ENCODE assay signal across 2 cellular contexts in the genomic region with DNA sequence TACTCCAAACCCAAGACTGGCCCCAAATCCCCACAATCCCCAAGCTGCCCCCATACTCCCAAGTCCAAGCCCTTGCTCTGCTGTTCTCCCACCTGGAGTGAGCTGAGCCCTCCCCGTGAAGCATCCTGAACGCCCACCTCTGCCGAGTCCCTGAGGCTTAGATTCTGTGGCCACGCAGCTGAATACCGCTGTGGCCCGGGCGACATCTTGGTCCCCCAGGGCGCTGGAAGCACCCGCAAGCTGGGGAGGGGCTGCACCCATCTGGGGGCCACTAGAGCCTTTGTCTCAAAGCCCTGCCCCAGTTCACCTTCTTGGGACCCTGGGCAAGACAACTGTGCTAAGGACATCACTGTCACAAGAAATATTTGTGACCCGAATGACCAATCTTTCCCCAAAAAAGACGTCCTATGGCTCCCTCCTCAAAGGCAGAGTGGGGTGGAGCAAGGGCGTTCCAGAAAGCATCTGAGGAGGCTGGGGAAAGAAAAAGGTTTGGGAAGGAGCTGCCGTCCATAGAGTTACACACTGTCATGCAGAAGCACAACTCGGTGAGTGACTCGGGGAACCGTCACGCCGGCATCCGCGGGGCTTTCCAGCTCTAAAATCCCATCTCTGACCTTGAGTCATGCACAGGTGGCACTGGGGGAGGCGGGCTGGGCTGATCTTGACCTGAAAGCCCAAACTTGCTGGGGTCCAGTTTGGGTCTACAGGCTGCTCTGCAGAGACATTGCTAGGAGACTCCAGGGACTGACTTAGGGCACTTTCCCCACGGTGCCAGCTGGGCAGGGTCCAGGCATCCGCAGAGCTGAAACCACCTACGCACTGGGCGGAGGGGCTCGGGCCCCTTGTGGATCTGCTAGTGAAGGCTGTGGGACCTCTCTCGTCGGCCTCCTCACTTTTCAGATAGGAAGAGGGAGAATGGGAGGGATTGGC.
TF ChIP-seq lines count a peak whose summit lies in the region.

No MANE protein-coding gene starts in this region.

TF ChIP-seq in IMR-90, 13 proteins besides CTCF, POLR2A, EP300 and RAD21:
- TF ChIP-seq MAZ (IDR thresholded peaks at IDR 0.05; ENCODE audit: borderline replicate concordance, low read depth, low read length) = no peak
- no peak for TF ChIP-seq SMC3 (IDR thresholded peaks at IDR 0.05; ENCODE audit: low read depth, low read length)
- no peak for TF ChIP-seq NFE2L2 (IDR thresholded peaks at IDR 0.05; ENCODE audit: low read depth, low read length)
- TF ChIP-seq BHLHE40 (IDR thresholded peaks at IDR 0.05; ENCODE audit: low read depth, low read length) = no peak
- no peak for TF ChIP-seq RFX5 (IDR thresholded peaks at IDR 0.05; ENCODE audit: low read depth, low read length)
- TF ChIP-seq, protein P1, sequence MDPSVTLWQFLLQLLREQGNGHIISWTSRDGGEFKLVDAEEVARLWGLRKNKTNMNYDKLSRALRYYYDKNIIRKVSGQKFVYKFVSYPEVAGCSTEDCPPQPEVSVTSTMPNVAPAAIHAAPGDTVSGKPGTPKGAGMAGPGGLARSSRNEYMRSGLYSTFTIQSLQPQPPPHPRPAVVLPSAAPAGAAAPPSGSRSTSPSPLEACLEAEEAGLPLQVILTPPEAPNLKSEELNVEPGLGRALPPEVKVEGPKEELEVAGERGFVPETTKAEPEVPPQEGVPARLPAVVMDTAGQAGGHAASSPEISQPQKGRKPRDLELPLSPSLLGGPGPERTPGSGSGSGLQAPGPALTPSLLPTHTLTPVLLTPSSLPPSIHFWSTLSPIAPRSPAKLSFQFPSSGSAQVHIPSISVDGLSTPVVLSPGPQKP (IDR thresholded peaks at IDR 0.05; ENCODE audit: borderline replicate concordance, low read depth, low read length) = no peak
- TF ChIP-seq CHD1 (IDR thresholded peaks at IDR 0.05; ENCODE audit: low read depth, low read length) = no peak
- TF ChIP-seq CEBPB (IDR thresholded peaks at IDR 0.05; ENCODE audit: low read depth, low read length) = no peak
- TF ChIP-seq, protein P2, sequence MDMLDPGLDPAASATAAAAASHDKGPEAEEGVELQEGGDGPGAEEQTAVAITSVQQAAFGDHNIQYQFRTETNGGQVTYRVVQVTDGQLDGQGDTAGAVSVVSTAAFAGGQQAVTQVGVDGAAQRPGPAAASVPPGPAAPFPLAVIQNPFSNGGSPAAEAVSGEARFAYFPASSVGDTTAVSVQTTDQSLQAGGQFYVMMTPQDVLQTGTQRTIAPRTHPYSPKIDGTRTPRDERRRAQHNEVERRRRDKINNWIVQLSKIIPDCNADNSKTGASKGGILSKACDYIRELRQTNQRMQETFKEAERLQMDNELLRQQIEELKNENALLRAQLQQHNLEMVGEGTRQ (IDR thresholded peaks at IDR 0.05; ENCODE audit: low read depth, low read length) = no peak
- no peak for TF ChIP-seq RCOR1 (IDR thresholded peaks at IDR 0.05; ENCODE audit: insufficient replicate concordance, low read length)

TF ChIP-seq in H1, 55 proteins besides CTCF, POLR2A, EP300 and RAD21:
- TF ChIP-seq CBX5 (IDR thresholded peaks at IDR 0.05; ENCODE audit: low read depth, low read length) = no peak
